22 cellular contexts compared by ENCODE assay signal in genomic region chr7:137026176-137026500, GRCh38.
"Had no signal": no experiment of that assay in that cellular context is flagged by ENCODE, and none has a peak within 500 bp of the region (broad histone marks: within the 10 kb centered on the region; RNA-seq: fewer than 3 reads in every experiment).

No MANE protein-coding gene starts in this region.

- H3K27me3 Mint-ChIP-seq: activated naive CD8-positive, alpha-beta T cell treated with anti-CD3 and anti-CD28 coated beads, Interleukin-2, amount 50 U/mL, for 24 hours; naive B cell; stimulated activated naive B cell treated with anti-CD40 and anti-IgM and Interleukin-4, amounts not matched to agents 10 μg/mL and 1 μg/mL and 100 μg/mL, for 72 hours had no signal

- H3K9me3 Mint-ChIP-seq: neural progenitor cell had no signal

- H3K27ac Mint-ChIP-seq: activated naive CD4-positive, alpha-beta T cell treated with anti-CD3 and anti-CD28 coated beads for 36 hours; activated naive CD8-positive, alpha-beta T cell treated with anti-CD3 and anti-CD28 coated beads, Interleukin-2, amount 50 U/mL, for 24 hours; activated T-helper 2 cell treated with anti-CD3 and anti-CD28 coated beads, Interferon-gamma antibody, Interleukin-2, Interleukin-4, amounts not matched to agents 10 μg/mL and 5 μg/mL and 100 μg/mL, durations not matched to agents 14 hours and 24 hours and 36 hours; immature natural killer cell; mesothelial cell of epicardium; naive B cell; neural progenitor cell; stimulated activated naive B cell treated with anti-CD40 and anti-IgM and Interleukin-4, amounts not matched to agents 10 μg/mL and 1 μg/mL and 100 μg/mL, for 72 hours had no signal

- H3K4me3 ChIP-seq: coronary artery, heart left ventricle, lower lobe of right lung, neural progenitor cell, tibial nerve had no signal

- H3K27ac ChIP-seq: coronary artery, lower lobe of right lung, neural progenitor cell, parathyroid adenoma, tibial nerve had no signal

- H3K27me3 ChIP-seq: heart left ventricle, neural progenitor cell, tibial nerve had no signal

- H3K4me3 Mint-ChIP-seq: activated naive CD4-positive, alpha-beta T cell treated with anti-CD3 and anti-CD28 coated beads for 36 hours; activated naive CD8-positive, alpha-beta T cell treated with anti-CD3 and anti-CD28 coated beads, Interleukin-2, amount 50 U/mL, for 24 hours; immature natural killer cell; mesothelial cell of epicardium; naive B cell; neural progenitor cell; stimulated activated naive B cell treated with anti-CD40 and anti-IgM and Interleukin-4, amounts not matched to agents 10 μg/mL and 1 μg/mL and 100 μg/mL, for 72 hours had no signal

- DNase-seq: activated CD4-positive, CD25-positive, alpha-beta regulatory T cell treated with anti-CD3 and anti-CD28 coated beads, Interleukin-2, amount 50 U/mL, for 72 hours; activated naive CD4-positive, alpha-beta T cell treated with anti-CD3 and anti-CD28 coated beads for 36 hours; activated naive CD8-positive, alpha-beta T cell treated with anti-CD3 and anti-CD28 coated beads, Interleukin-2, amount 50 U/mL, for 24 hours; activated T-cell treated with anti-CD3 and anti-CD28 coated beads, Interleukin-2, amount 50 U/mL, for 1 hour; caudate nucleus; foreskin melanocyte; heart left ventricle; immature natural killer cell; left colon; lower lobe of right lung; naive B cell; stimulated activated CD4-positive, alpha-beta T cell treated with anti-CD3 and anti-CD28 coated beads, Interleukin-2, amount 100 ng/mL, for 48 hours; stimulated activated naive B cell treated with anti-CD40 and anti-IgM and Interleukin-4, amounts not matched to agents 10 μg/mL and 1 μg/mL and 100 μg/mL, for 72 hours; substantia nigra; T-helper 1 cell; T1000 had no signal

- H3K4me1 ChIP-seq: lower lobe of right lung, neural progenitor cell, parathyroid adenoma, tibial nerve had no signal

- H3K9me3 ChIP-seq: lower lobe of right lung, tibial nerve had no signal

- H3K79me2 ChIP-seq: parathyroid adenoma had no signal

- ATAC-seq: activated naive CD8-positive, alpha-beta T cell treated with anti-CD3 and anti-CD28 coated beads, Interleukin-2, amount 50 U/mL, for 24 hours; heart left ventricle; left colon; lower lobe of right lung; stimulated activated naive B cell treated with anti-CD40 and anti-IgM and Interleukin-4, amounts not matched to agents 10 μg/mL and 1 μg/mL and 100 μg/mL, for 72 hours had no signal

- H3K36me3 Mint-ChIP-seq: immature natural killer cell; naive B cell; neural progenitor cell; stimulated activated naive B cell treated with anti-CD40 and anti-IgM and Interleukin-4, amounts not matched to agents 10 μg/mL and 1 μg/mL and 100 μg/mL, for 72 hours had no signal

- H2AFZ ChIP-seq: neural progenitor cell, parathyroid adenoma had no signal

- H3K36me3 ChIP-seq: heart left ventricle, lower lobe of right lung, neural progenitor cell, tibial nerve had no signal

- H3K4me1 Mint-ChIP-seq: activated naive CD8-positive, alpha-beta T cell treated with anti-CD3 and anti-CD28 coated beads, Interleukin-2, amount 50 U/mL, for 24 hours; immature natural killer cell; mesothelial cell of epicardium; naive B cell; neural progenitor cell; stimulated activated naive B cell treated with anti-CD40 and anti-IgM and Interleukin-4, amounts not matched to agents 10 μg/mL and 1 μg/mL and 100 μg/mL, for 72 hours had no signal
